12 cellular contexts compared by ENCODE assay signal in the genomic region with DNA sequence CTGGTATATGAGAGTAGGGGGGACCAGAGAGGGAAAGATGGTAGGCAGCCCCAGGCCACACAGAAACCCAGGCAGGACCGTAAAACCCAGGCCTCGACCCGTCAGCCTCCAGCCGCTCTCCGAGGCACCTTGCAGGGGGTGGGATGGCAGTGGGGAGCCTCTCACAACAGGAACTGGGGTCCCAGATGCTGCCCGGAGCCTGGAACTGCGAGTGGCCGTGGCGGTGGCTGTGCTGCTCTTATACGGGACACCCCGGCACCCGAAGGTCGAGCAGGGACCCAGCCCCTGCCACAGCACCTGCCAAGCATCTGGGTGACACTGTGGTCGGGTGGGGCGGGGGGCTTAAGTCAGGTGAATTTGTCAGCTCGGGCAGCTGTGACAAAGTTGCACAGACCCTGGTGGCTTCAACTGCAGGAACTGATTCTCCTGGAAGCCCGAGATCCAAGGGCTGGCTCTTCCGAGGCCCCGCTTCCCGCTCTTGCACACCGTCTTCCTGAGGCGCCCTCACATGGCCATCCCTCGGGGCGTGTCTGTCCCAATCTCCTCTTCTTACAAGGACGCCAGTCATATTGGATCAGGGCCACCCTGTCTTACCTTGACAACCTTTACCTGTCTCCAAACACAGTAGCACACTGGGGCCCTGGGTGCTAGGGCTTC. TPM values are rescaled to one million over a fixed set of nuclear protein-coding genes. Genes with fewer than 3 reads are reported as not detected.
DNase-seq lines count a peak whose midpoint lies in the region; ATAC-seq and TF ChIP-seq lines count a peak whose summit lies in the region.
"Had no signal": no experiment of that assay in that cellular context is flagged by ENCODE, and none has a peak within 500 bp of the region (broad histone marks: within the 10 kb centered on the region; RNA-seq: fewer than 3 reads in every experiment).

No MANE protein-coding gene starts in this region.

- no peak overlapping the region for H2BK120ac ChIP-seq in mesendoderm (ENCODE audit: low read depth, low read length)

- H2AK5ac ChIP-seq in mesendoderm (ENCODE audit: low read length) = no peak overlapping the region

- H3K27ac ChIP-seq in heart right ventricle = peak overlapping the region; percentile 25 to 88 (median 84)
- no peak overlapping the region for H3K27ac ChIP-seq in mesendoderm (ENCODE audit: low read depth, low read length)
- H3K27ac ChIP-seq in vagina = peak overlapping the region; percentile 57

- intact Hi-C loops in heart right ventricle (cut with DNase I) (loop anchor here in 3 of 10 donors (5.0 to 10.0 kb wide), 3 partner anchors 68 to 73 kb away; a partner anchor contains a TSS), cardiac septum (cut with DNase I) (loop anchor here (5.0 kb wide), 1 partner anchor 68 kb away; a partner anchor contains a TSS), vagina (cut with DNase I) (no loop called here)

- no peak for TF ChIP-seq POLR2A in vagina (IDR thresholded peaks at IDR 0.05)

- H3K36me3 ChIP-seq in heart right ventricle (no peaks in the 10 kb centered on the region), mesendoderm (ENCODE audit: control insufficient read depth, insufficient read depth, low read length) (no peaks in the 10 kb centered on the region), vagina (no peaks in the 10 kb centered on the region)

- H3K4me2 ChIP-seq in mesendoderm (ENCODE audit: low read length) = no peak overlapping the region

- H3K4me3 ChIP-seq in heart right ventricle (peak overlapping the region in 3 of 10 donors; percentile 14 to 35 (median 22)), mesendoderm (ENCODE audit: low read length) (no peak overlapping the region), vagina (no peak overlapping the region)

- H4K8ac ChIP-seq in mesendoderm (ENCODE audit: low read depth, low read length) = no peak overlapping the region

- no peak overlapping the region for H2BK5ac ChIP-seq in mesendoderm (ENCODE audit: low read length)

- DNase-seq in heart right ventricle (peak in 1 of 2 donors; percentile 38), cardiac septum (ENCODE audit: low spot score) (no peak), cerebellar cortex (ENCODE audit: low spot score) (peak; percentile 46), mesendoderm (peak; percentile 71), vagina (ENCODE audit: extremely low spot score in 2 of 2) (no peak), DMS79 (lab: John Stamatoyannopoulos, UW) (no peak), NCI-H345 (lab: John Stamatoyannopoulos, UW) (no peak), NCI-H2196 (lab: John Stamatoyannopoulos, UW; ENCODE audit: unreplicated experiment) (no peak)
- DNase-seq: activated CD4-positive, alpha-beta T cell treated with anti-CD3 and anti-CD28 coated beads for 36 hours; activated effector memory CD4-positive, alpha-beta T cell treated with anti-CD3 and anti-CD28 coated beads, Interleukin-2, amount 50 U/mL, for 16 hours; AML-193; GF-D8 had no signal

- H3K27me3 ChIP-seq in heart right ventricle (no peaks in the 10 kb centered on the region), mesendoderm (ENCODE audit: insufficient read depth, low read length, poor library complexity) (no peaks in the 10 kb centered on the region), vagina (no peaks in the 10 kb centered on the region)

- H3K4me1 ChIP-seq in heart right ventricle = peaks cover 4 to 61% (median 30%) of the 10 kb centered on the region in 9 donors
- no peaks in the 10 kb centered on the region for H3K4me1 ChIP-seq in mesendoderm (ENCODE audit: control insufficient read depth, low read depth, low read length)
- peaks cover 40% of the 10 kb centered on the region for H3K4me1 ChIP-seq in vagina

- no peaks in the 10 kb centered on the region for H3K79me2 ChIP-seq in mesendoderm (ENCODE audit: control insufficient read depth, insufficient read depth, low read length)

- no peak overlapping the region for H3K4ac ChIP-seq in mesendoderm (ENCODE audit: low read depth, low read length)

- H3K56ac ChIP-seq in mesendoderm (ENCODE audit: low read length) = peak overlapping the region; percentile 38

- TF ChIP-seq CTCF in heart right ventricle (IDR thresholded peaks at IDR 0.05) (peak in 5 of 9 donors; percentile 9 to 49 (median 43)), vagina (IDR thresholded peaks at IDR 0.05) (no peak)

- H4K5ac ChIP-seq in mesendoderm (ENCODE audit: low read length) = no peak overlapping the region

- H3K18ac ChIP-seq in mesendoderm (ENCODE audit: low read length) = no peak overlapping the region

- H3K23ac ChIP-seq in mesendoderm (ENCODE audit: low read length) = no peak overlapping the region

- no peak overlapping the region for H3K9ac ChIP-seq in mesendoderm (ENCODE audit: low read length)

- no peak overlapping the region for H2BK15ac ChIP-seq in mesendoderm (replicated peaks; ENCODE audit: low read depth)

- no peaks in the 10 kb centered on the region for H3K79me1 ChIP-seq in mesendoderm (ENCODE audit: low read length)

- no peaks in the 10 kb centered on the region for H3K9me3 ChIP-seq in heart right ventricle
- no peaks in the 10 kb centered on the region for H3K9me3 ChIP-seq in vagina

- 83 to 85% methylated on average over 25 of the region's 25 CpGs for WGBS in heart right ventricle, 2 donors
- WGBS in mesendoderm (ENCODE audit: extremely low coverage, insufficient coverage, low lambda C conversion rate) = no CpG with 5 or more reads among the region's 25 CpGs

- ATAC-seq in heart right ventricle = peak in 4 of 8 donors; percentile 36 to 57 (median 49)
- ATAC-seq: activated CD4-positive, alpha-beta T cell treated with anti-CD3 and anti-CD28 coated beads for 36 hours had no signal

RNA-seq across cellular contexts. Expression of a gene that starts 47.6 kb away (rescaled TPM):
- total RNA-seq in heart right ventricle = 100 to 1,000 TPM in 5 of 10 donors, 10 to 100 TPM in 5; 68.6 to 115 (median 99.6) TPM
- 100 to 1,000 TPM; 160 to 377 TPM for polyA plus RNA-seq in heart right ventricle
- 85.3 TPM for total RNA-seq in cardiac septum
- 14.0 TPM for polyA plus RNA-seq in mesendoderm (2013, experiment 1 of 2)
- polyA plus RNA-seq in mesendoderm (2013, experiment 2 of 2) = 13.6 TPM
- total RNA-seq in vagina = 272 TPM

Comparison
In these comparisons a context has a peak if more than half of its experiments do, and no peak if none do; other contexts are left out.
1. DNase-seq: peak in cerebellar cortex (single experiment) and mesendoderm (single experiment); none in cardiac septum (single experiment), vagina (0 of 2), DMS79 (single experiment), NCI-H345 (single experiment) and NCI-H2196 (single experiment).
2. CTCF ChIP-seq: peak in heart right ventricle (5 of 9); none in vagina (0 of 3).